In the genomic region with DNA sequence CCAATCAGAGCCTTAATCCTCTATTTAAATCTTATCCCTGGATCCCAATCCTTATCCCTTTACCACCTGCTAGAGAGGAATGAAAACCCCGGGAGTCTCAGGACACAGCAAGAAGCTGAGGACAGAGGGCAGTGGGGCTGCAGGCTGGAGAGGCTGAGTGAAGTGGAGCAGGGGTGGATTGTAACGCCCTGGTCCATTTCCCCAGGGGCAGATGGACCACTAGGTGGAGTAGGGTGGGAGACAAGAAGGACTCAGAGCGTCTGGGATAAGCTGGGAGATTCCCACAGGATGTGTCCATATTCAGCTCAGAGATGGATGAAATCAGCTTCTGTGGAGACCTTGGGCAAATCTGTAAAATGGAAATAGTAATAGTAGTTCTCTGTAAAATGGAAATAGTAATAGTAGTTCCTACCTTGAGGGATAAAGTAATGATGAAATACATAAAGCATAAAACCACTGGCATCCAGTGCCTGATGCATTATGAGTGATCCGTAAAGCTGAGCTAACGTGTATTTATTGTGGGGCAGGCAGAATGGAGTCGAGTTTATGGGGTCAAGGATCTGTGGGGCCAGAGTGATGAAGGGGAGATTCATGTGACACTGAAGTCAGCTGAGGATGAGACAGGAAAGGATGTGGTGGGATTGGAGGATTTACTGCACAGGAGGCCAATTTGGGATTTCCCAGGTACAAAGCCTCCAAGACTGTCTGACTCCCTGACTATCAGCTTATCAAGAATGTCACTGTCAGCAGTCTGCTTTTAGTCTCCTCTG, we compare ENCODE assay signal across 13 cellular contexts. TPM values are rescaled to one million over a fixed set of nuclear protein-coding genes. Genes with fewer than 3 reads are reported as not detected.
DNase-seq lines count a peak whose midpoint lies in the region; ATAC-seq and TF ChIP-seq lines count a peak whose summit lies in the region.
"Had no signal": no experiment of that assay in that cellular context is flagged by ENCODE, and none has a peak within 500 bp of the region (broad histone marks: within the 10 kb centered on the region; RNA-seq: fewer than 3 reads in every experiment).

No MANE protein-coding gene starts in this region.

- H3K27ac ChIP-seq in layer of hippocampus (ENCODE audit: low read depth, low read length) = peak overlapping the region; percentile 85
- peak overlapping the region; percentile 90 for H3K27ac ChIP-seq in substantia nigra (ENCODE audit: low read depth, low read length, poor library complexity, severe bottlenecking)
- H3K27ac ChIP-seq: HL-60, neutrophil had no signal

- no peaks in the 10 kb centered on the region for H3K36me3 Mint-ChIP-seq in brain

- TF ChIP-seq CTCF in brain (conservative IDR thresholded peaks at IDR 0.05) = no peak

- ATAC-seq in GM21723 (IDR thresholded peaks at IDR 0.05; ENCODE audit: unreplicated experiment) (no peak), GM18498 (IDR thresholded peaks at IDR 0.05; ENCODE audit: unreplicated experiment) (no peak)

- DNase-seq in LHCN-M2 (ENCODE audit: low read depth) = peak; percentile 36
- DNase-seq in substantia nigra (lab: John Stamatoyannopoulos, UW) = no peak
- no peak for DNase-seq in NCI-H1436 (lab: John Stamatoyannopoulos, UW)
- DNase-seq in UCSD-AML1 (lab: John Stamatoyannopoulos, UW; ENCODE audit: unreplicated experiment) = no peak
- DNase-seq: activated CD8-positive, alpha-beta memory T cell treated with anti-CD3 and anti-CD28 coated beads for 24 hours; DMS79 treated with DMSO at 0.1 percent for 48 hours; NCI-H2029 had no signal

- H3K4me3 Mint-ChIP-seq in brain = no peak overlapping the region

- peaks cover 23% of the 10 kb centered on the region for H3K27me3 Mint-ChIP-seq in brain

- peaks cover 0 to 3% (median 0%) of the 10 kb centered on the region in 5 experiments for H3K9me3 Mint-ChIP-seq in brain

- no peaks in the 10 kb centered on the region for H3K27me3 ChIP-seq in layer of hippocampus (ENCODE audit: control insufficient read depth, insufficient read depth, low read length)

- H3K27ac Mint-ChIP-seq in brain = peak overlapping the region in 3 of 5 experiments; percentile 86 to 96 (median 94)

- H3K4me1 Mint-ChIP-seq in brain = peaks cover 29% of the 10 kb centered on the region

RNA-seq across cellular contexts. Expression of a gene that starts 1.9 kb away (rescaled TPM):
- total RNA-seq in LHCN-M2 (2014; rRNA removed) = 23.4 and 26.9 TPM in 2 replicates
- 13.4 TPM for polyA plus RNA-seq in LHCN-M2 (2012)
- polyA plus RNA-seq in brain (ENCODE audit: insufficient read depth, low read depth, low replicate concordance) = 7.4 TPM

RNA-seq across cellular contexts. Expression of a gene that starts 19.5 kb away (rescaled TPM):
- not detected in 2 replicates for total RNA-seq in LHCN-M2 (2014; rRNA removed)
- not detected for polyA plus RNA-seq in LHCN-M2 (2012)
- polyA plus RNA-seq in brain (ENCODE audit: insufficient read depth, low read depth, low replicate concordance) = not detected

RNA-seq across cellular contexts. Expression of a gene that starts 34.3 kb away (rescaled TPM):
- total RNA-seq in LHCN-M2 (2014; rRNA removed) = 11.9 and 18.5 TPM in 2 replicates
- polyA plus RNA-seq in LHCN-M2 (2012) = 10.6 TPM
- polyA plus RNA-seq in brain (ENCODE audit: insufficient read depth, low read depth, low replicate concordance) = 7.5 TPM

RNA-seq across cellular contexts. Expression of a gene that starts 36.3 kb away (rescaled TPM):
- 0.13 TPM in 1 of 2 replicates, not detected in the other for total RNA-seq in LHCN-M2 (2014; rRNA removed)
- polyA plus RNA-seq in LHCN-M2 (2012) = 0.11 TPM
- polyA plus RNA-seq in brain (ENCODE audit: insufficient read depth, low read depth, low replicate concordance) = 66.5 TPM

RNA-seq across cellular contexts. Expression of a gene that starts 54.4 kb away (rescaled TPM):
- 13.3 and 16.0 TPM in 2 replicates for total RNA-seq in LHCN-M2 (2014; rRNA removed)
- polyA plus RNA-seq in LHCN-M2 (2012) = 1.5 TPM
- polyA plus RNA-seq in brain (ENCODE audit: insufficient read depth, low read depth, low replicate concordance) = 2.3 TPM
